In genomic region chrX:13653022-13653693, GRCh38 we compare ENCODE assay signal across 1 cellular context.
TF ChIP-seq lines count a peak whose summit lies in the region.

TSS of gene TCEANC (plus strand) at chrX:13653141. CDS start at chrX:13662509, 9,368 bp downstream.

TF ChIP-seq in K562, 482 proteins besides CTCF, POLR2A, EP300 and RAD21 (continued from another document and continues in another):
- TF ChIP-seq MEIS2 (IDR thresholded peaks at IDR 0.05; ENCODE audit: partially characterized antibody) (peak; percentile 31), TAF1 (IDR thresholded peaks at IDR 0.05; ENCODE audit: control insufficient read depth, extremely low read depth, insufficient read depth, low read length, severe bottlenecking) (peak; percentile 59), ZNF592 (IDR thresholded peaks at IDR 0.05) (0 out of 2 replicates have a peak, but pooled peaks have one; percentile 30), USF2 (CRISPR knock-in tag; IDR thresholded peaks at IDR 0.05) (peak; percentile 98), NFIC (IDR thresholded peaks at IDR 0.05) (peak; percentile 59; the same call in 1 of the 2 replicates), HDAC1 (IDR thresholded peaks at IDR 0.05) (peak in 1 of 2 experiments; percentile 76; a peak in 2 of 4 replicates), ZNF695 (CRISPR knock-in tag; IDR thresholded peaks at IDR 0.05) (no peak), CREB3L1 (IDR thresholded peaks at IDR 0.05; ENCODE audit: borderline replicate concordance, low read depth) (peak; percentile 50; the same call in 1 of the 2 replicates), HDAC3 (IDR thresholded peaks at IDR 0.05; ENCODE audit: borderline replicate concordance, partially characterized antibody) (no peak), SUPT5H (IDR thresholded peaks at IDR 0.05) (peak; percentile 76), NFIX (CRISPR knock-in tag; IDR thresholded peaks at IDR 0.05; ENCODE audit: low read depth) (no peak), POLR2AphosphoS5 (IDR thresholded peaks at IDR 0.05; ENCODE audit: control insufficient read depth, insufficient read depth, low read depth, low read length) (peak; percentile 78), RCOR1 (IDR thresholded peaks at IDR 0.05; ENCODE audit: borderline replicate concordance in 1 of 2, low read depth in 2 of 2, low read length in 2 of 2) (peak in 1 of 2 experiments; percentile 28; a peak in 1 of 4 replicates), MGA (IDR thresholded peaks at IDR 0.05) (peak; percentile 66), JUND (IDR thresholded peaks at IDR 0.05; ENCODE audit: borderline replicate concordance, low read depth, low read length) (peak; percentile 83), JUND (tag; IDR thresholded peaks at IDR 0.05; ENCODE audit: borderline replicate concordance, low read depth, low read length) (peak; percentile 67; the same call in 2 of the 3 replicates), THAP12 (CRISPR knock-in tag; IDR thresholded peaks at IDR 0.05) (no peak), CUX1 (CRISPR knock-in tag; IDR thresholded peaks at IDR 0.05) (no peak), EP400 (IDR thresholded peaks at IDR 0.05) (peak; percentile 84), USF1 (CRISPR knock-in tag; IDR thresholded peaks at IDR 0.05) (peak; percentile 99), RAD51 (IDR thresholded peaks at IDR 0.05; ENCODE audit: borderline replicate concordance, low read depth) (peak; percentile 95), KDM4B (IDR thresholded peaks at IDR 0.05; ENCODE audit: borderline replicate concordance in 2 of 2, low read depth in 1 of 2) (peak in 1 of 2 experiments; percentile 70; a peak in 1 of 4 replicates)
